23 cellular contexts compared by ENCODE assay signal in the genomic region with DNA sequence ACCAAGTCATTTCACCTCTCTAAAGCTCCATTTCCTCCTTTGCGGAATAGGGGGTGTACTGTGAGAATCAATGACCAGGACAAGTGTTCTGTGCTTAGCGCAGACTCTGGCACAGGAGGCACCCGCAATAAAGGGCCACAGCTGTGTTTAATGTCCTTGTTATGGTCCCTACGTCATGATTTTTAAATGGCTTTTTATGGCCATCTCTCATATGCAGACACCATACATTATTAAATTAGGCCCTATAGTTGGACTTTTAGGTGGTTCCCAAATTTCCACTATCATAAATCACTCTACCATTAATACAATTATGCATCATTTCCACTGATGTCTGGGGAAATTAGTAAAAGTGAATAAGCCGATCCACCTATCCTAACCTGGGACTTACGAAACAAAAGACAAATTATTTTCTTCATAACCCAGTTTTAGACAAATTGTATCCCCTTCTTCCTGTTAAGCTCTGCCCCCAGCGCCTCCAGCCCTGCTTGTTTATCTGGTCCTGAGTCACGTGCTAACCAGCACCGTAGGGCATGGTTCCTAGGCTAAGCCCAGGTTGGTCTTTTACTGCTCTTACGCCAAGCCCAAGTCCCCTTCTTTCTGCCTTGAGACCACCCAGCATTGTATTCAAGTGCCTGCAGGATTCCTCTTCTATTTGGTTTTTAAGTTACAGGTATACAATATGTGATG.
"Had no signal": no experiment of that assay in that cellular context is flagged by ENCODE, and none has a peak within 500 bp of the region (broad histone marks: within the 10 kb centered on the region; RNA-seq: fewer than 3 reads in every experiment).

No MANE protein-coding gene starts in this region.

- H3K4me3 ChIP-seq: left ventricle myocardium inferior, lung, ovary, right atrium auricular region, skin epidermis, thyroid gland, transverse colon, upper lobe of left lung, vagina had no signal

- DNase-seq: hypothalamus; immature natural killer cell; kidney; left ventricle myocardium inferior; mesendoderm; naive thymus-derived CD4-positive, alpha-beta T cell; ovary; stimulated activated CD4-positive, alpha-beta T cell treated with anti-CD3 and anti-CD28 coated beads, Interleukin-12 subunit alpha, Interleukin-12 subunit beta, amount 100 ng/mL, for 4 hours; stimulated activated CD4-positive, alpha-beta T cell treated with anti-CD3 and anti-CD28 coated beads, Interleukin-15, amount 100 ng/mL, for 24 hours; stimulated activated CD4-positive, alpha-beta T cell treated with anti-CD3 and anti-CD28 coated beads, Interleukin-4, amount 100 ng/mL, for 24 hours; stimulated activated naive CD4-positive, alpha-beta T cell treated with Interleukin-2 at 50 U/mL for 16 hours; stimulated activated naive CD8-positive, alpha-beta T cell treated with anti-CD3 and anti-CD28 coated beads, Interleukin-15, amount 100 ng/mL, for 72 hours; substantia nigra; thyroid gland; transverse colon; upper lobe of left lung had no signal

- H3K27me3 ChIP-seq: ovary, thyroid gland, transverse colon, upper lobe of left lung, vagina had no signal

- H3K4me1 ChIP-seq: right atrium auricular region, thyroid gland, upper lobe of left lung, vagina had no signal

- ATAC-seq: naive thymus-derived CD4-positive, alpha-beta T cell; natural killer cell treated with Interleukin-12 subunit alpha and Interleukin-12 subunit beta and Interleukin-15 and Interleukin-18, amount 100 ng/mL, for 72 hours; sciatic nerve; stimulated activated effector memory CD8-positive, alpha-beta T cell treated with anti-CD3 and anti-CD28 coated beads, Interleukin-12 subunit alpha, Interleukin-12 subunit beta, amount 100 ng/mL, for 72 hours; stimulated activated naive CD8-positive, alpha-beta T cell treated with anti-CD3 and anti-CD28 coated beads, Interleukin-15, amount 100 ng/mL, for 72 hours had no signal

- H3K36me3 ChIP-seq: left ventricle myocardium inferior, ovary, right atrium auricular region, thyroid gland, transverse colon, upper lobe of left lung, vagina had no signal

- H3K9me3 ChIP-seq: left ventricle myocardium inferior, ovary, right atrium auricular region, thyroid gland, transverse colon, upper lobe of left lung, vagina had no signal
